Comparison of ENCODE assay signal across 19 cellular contexts in genomic region chr12:98870521-98870920, GRCh38.
DNase-seq lines count a peak whose midpoint lies in the region; ATAC-seq and TF ChIP-seq lines count a peak whose summit lies in the region.
"Had no signal": no experiment of that assay in that cellular context is flagged by ENCODE, and none has a peak within 500 bp of the region (broad histone marks: within the 10 kb centered on the region; RNA-seq: fewer than 3 reads in every experiment).

No MANE protein-coding gene starts in this region.

- no peak overlapping the region for H3K18ac ChIP-seq in neuronal stem cell (ENCODE audit: low read length)

- H3K4me1 Mint-ChIP-seq in GM23338 = peaks cover 15% of the 10 kb centered on the region
- H3K4me1 Mint-ChIP-seq in activated T-helper 2 cell treated with anti-CD3 and anti-CD28 coated beads, Interferon-gamma antibody, Interleukin-2, Interleukin-4, amounts not matched to agents 10 μg/mL and 5 μg/mL and 100 μg/mL, durations not matched to agents 14 hours and 24 hours and 36 hours (ENCODE audit: low read depth) = peaks cover 9% of the 10 kb centered on the region
- H3K4me1 Mint-ChIP-seq: naive thymus-derived CD8-positive, alpha-beta T cell had no signal

- H3K27ac ChIP-seq in GM23338 (ENCODE audit: low read depth) (no peak overlapping the region), neuronal stem cell (replicated peaks; ENCODE audit: low read length) (peak overlapping the region; percentile 63), stomach (no peak overlapping the region)
- H3K27ac ChIP-seq: GM23248, left ventricle myocardium inferior, SJCRH30 had no signal

- no peaks in the 10 kb centered on the region for H3F3A ChIP-seq in GM23338 (replicated peaks; ENCODE audit: low read depth)

- no peak overlapping the region for H4K8ac ChIP-seq in neuronal stem cell (ENCODE audit: low read depth, low read length)

- no peak overlapping the region for H2AK5ac ChIP-seq in neuronal stem cell (ENCODE audit: low read depth, low read length)

- no peaks in the 10 kb centered on the region for H3K79me2 ChIP-seq in GM23338 (replicated peaks; ENCODE audit: insufficient read depth)

- H3K36me3 Mint-ChIP-seq in GM23338 (ENCODE audit: low read depth) = no peaks in the 10 kb centered on the region
- H3K36me3 Mint-ChIP-seq in activated T-helper 2 cell treated with anti-CD3 and anti-CD28 coated beads, Interferon-gamma antibody, Interleukin-2, Interleukin-4, amounts not matched to agents 10 μg/mL and 5 μg/mL and 100 μg/mL, durations not matched to agents 14 hours and 24 hours and 36 hours (ENCODE audit: low read depth) = no peaks in the 10 kb centered on the region
- H3K36me3 Mint-ChIP-seq: CD4-positive, alpha-beta memory T cell; naive thymus-derived CD8-positive, alpha-beta T cell had no signal

- TF ChIP-seq POLR2A in stomach (IDR thresholded peaks at IDR 0.05) = no peak

- H3K4me3 ChIP-seq in GM23338 (no peak overlapping the region), neuronal stem cell (ENCODE audit: low read length in 2 of 2) (no peak overlapping the region), stomach (no peak overlapping the region)
- H3K4me3 ChIP-seq: GM23248, left ventricle myocardium inferior, SJCRH30 had no signal

- no peak overlapping the region for H2BK12ac ChIP-seq in neuronal stem cell (ENCODE audit: low read length)

- H3K36me3 ChIP-seq in GM23338 (ENCODE audit: insufficient read depth) (no peaks in the 10 kb centered on the region), neuronal stem cell (replicated peaks in 1 of 2; ENCODE audit: control insufficient read depth in 2 of 2, insufficient read depth in 2 of 2, low read length in 2 of 2) (no peaks in the 10 kb centered on the region), stomach (no peaks in the 10 kb centered on the region)
- H3K36me3 ChIP-seq: left ventricle myocardium inferior, SJCRH30 had no signal

- peaks cover 11% of the 10 kb centered on the region; the same call in 1 of the 2 replicates for H3K4me1 ChIP-seq in GM23338 (ENCODE audit: insufficient read depth)
- peaks cover 0 to 7% of the 10 kb centered on the region in 2 donors for H3K4me1 ChIP-seq in neuronal stem cell (ENCODE audit: control insufficient read depth in 2 of 2, insufficient read depth in 1 of 2, low read depth in 1 of 2, low read length in 2 of 2)
- H3K4me1 ChIP-seq in stomach = no peaks in the 10 kb centered on the region
- H3K4me1 ChIP-seq: left ventricle myocardium inferior, SJCRH30 had no signal

- WGBS in neuronal stem cell (ENCODE audit: extremely low coverage in 2 of 2, insufficient read length in 2 of 2, insufficient replicate concordance in 1 of 2), 2 donors = no CpG with 5 or more reads among the region's 6 CpGs
- WGBS in stomach, 5 donors = 22 to 44% (median 39%) methylated on average over 6 of the region's 6 CpGs

- DNase-seq in GM23338 (ENCODE audit: low spot score) (no peak), NCI-H2081 treated with DMSO at 0.1 percent for 48 hours (lab: John Stamatoyannopoulos, UW) (peak; percentile 74), anterior cingulate cortex (lab: John Stamatoyannopoulos, UW) (peak in 43 of 58 donors; percentile 14 to 91 (median 60)), neuronal stem cell (ENCODE audit: low spot score) (peak; percentile 33), GM19240 (ENCODE audit: insufficient read length, low spot score) (no peak), GM03348 (ENCODE audit: low spot score) (no peak), stomach (no peak)
- no peak for DNase-seq in activated T-helper 2 cell treated with anti-CD3 and anti-CD28 coated beads, Interferon-gamma antibody, Interleukin-2, Interleukin-4, amounts not matched to agents 10 μg/mL and 5 μg/mL and 100 μg/mL, durations not matched to agents 14 hours and 24 hours and 36 hours (ENCODE audit: low spot score)
- DNase-seq: activated CD4-positive, alpha-beta T cell treated with anti-CD3 and anti-CD28 coated beads, Interleukin-2, amount 50 U/mL, for 48 hours; activated effector memory CD4-positive, alpha-beta T cell treated with Interleukin-2 at 50 U/mL for 16 hours; CD4-positive, alpha-beta memory T cell; GM23248; left ventricle myocardium inferior; MV-4-11; naive thymus-derived CD8-positive, alpha-beta T cell; stimulated activated CD4-positive, alpha-beta T cell treated with anti-CD3 and anti-CD28 coated beads, Interleukin-2, amount 100 ng/mL, for 48 hours; T1000 had no signal

- H3K9me3 ChIP-seq in neuronal stem cell (replicated peaks in 1 of 2; ENCODE audit: control insufficient read depth in 2 of 2, insufficient read depth in 1 of 2, low read depth in 1 of 2, low read length in 2 of 2) = no peaks in the 10 kb centered on the region
- H3K9me3 ChIP-seq in stomach = no peaks in the 10 kb centered on the region
- H3K9me3 ChIP-seq: left ventricle myocardium inferior, SJCRH30 had no signal

- H3K27me3 Mint-ChIP-seq in GM23338 (ENCODE audit: insufficient read depth, low read depth, poor library complexity) = no peaks in the 10 kb centered on the region
- peaks cover 5% of the 10 kb centered on the region for H3K27me3 Mint-ChIP-seq in activated T-helper 2 cell treated with anti-CD3 and anti-CD28 coated beads, Interferon-gamma antibody, Interleukin-2, Interleukin-4, amounts not matched to agents 10 μg/mL and 5 μg/mL and 100 μg/mL, durations not matched to agents 14 hours and 24 hours and 36 hours (ENCODE audit: low read depth)

- H3K4ac ChIP-seq in neuronal stem cell (ENCODE audit: low read length) = no peak overlapping the region

- H2AFZ ChIP-seq in GM23338 (no peak overlapping the region), neuronal stem cell (ENCODE audit: low read length) (no peak overlapping the region)
- H2AFZ ChIP-seq: GM23248 had no signal

- intact Hi-C loops in stomach (cut with DNase I; ENCODE audit: low total_unique reads) = no loop called here
- intact Hi-C loops in activated T-helper 2 cell treated with anti-CD3 and anti-CD28 coated beads, Interferon-gamma antibody, Interleukin-2, Interleukin-4, amounts not matched to agents 10 μg/mL and 5 μg/mL and 100 μg/mL, durations not matched to agents 14 hours and 24 hours and 36 hours (cut with micrococcal nuclease) = no loop called here

- H3K27me3 ChIP-seq in GM23338 (ENCODE audit: insufficient read depth) (no peaks in the 10 kb centered on the region), neuronal stem cell (ENCODE audit: control insufficient read depth in 3 of 3, insufficient read depth in 3 of 3, low read depth in 1 of 3, low read length in 3 of 3) (peaks cover 0 to 2% (median 0%) of the 10 kb centered on the region in 3 experiments), stomach (no peaks in the 10 kb centered on the region)
- H3K27me3 ChIP-seq: SJCRH30 had no signal

- no peak overlapping the region for H3K4me3 Mint-ChIP-seq in GM23338
- no peak overlapping the region for H3K4me3 Mint-ChIP-seq in activated T-helper 2 cell treated with anti-CD3 and anti-CD28 coated beads, Interferon-gamma antibody, Interleukin-2, Interleukin-4, amounts not matched to agents 10 μg/mL and 5 μg/mL and 100 μg/mL, durations not matched to agents 14 hours and 24 hours and 36 hours (ENCODE audit: low read depth)
- H3K4me3 Mint-ChIP-seq: CD4-positive, alpha-beta memory T cell; naive thymus-derived CD8-positive, alpha-beta T cell had no signal

- H4K91ac ChIP-seq in neuronal stem cell (ENCODE audit: low read depth, low read length, poor library complexity) = no peak overlapping the region

- H3K23ac ChIP-seq in neuronal stem cell (ENCODE audit: low read depth, low read length, poor library complexity) = no peak overlapping the region

- no peaks in the 10 kb centered on the region for H3K79me1 ChIP-seq in neuronal stem cell (ENCODE audit: low read depth, low read length)

- no peak overlapping the region for H3K4me2 ChIP-seq in GM23338
- H3K4me2 ChIP-seq in neuronal stem cell (ENCODE audit: insufficient read depth, low read length, poor library complexity, severe bottlenecking) = peak overlapping the region; percentile 21

- TF ChIP-seq CTCF in GM23338 (conservative IDR thresholded peaks at IDR 0.05; ENCODE audit: low read depth in 2 of 2) (no peak), stomach (IDR thresholded peaks at IDR 0.05) (no peak)

- no peak overlapping the region for H2BK5ac ChIP-seq in neuronal stem cell (ENCODE audit: low read length)

- H3K14ac ChIP-seq in neuronal stem cell (ENCODE audit: low read length) = no peak overlapping the region

- H3K9ac ChIP-seq in neuronal stem cell (ENCODE audit: low read depth, low read length, poor library complexity) = no peak overlapping the region
- H3K9ac ChIP-seq: GM23248 had no signal

- H2BK15ac ChIP-seq in neuronal stem cell (ENCODE audit: low read length) = no peak overlapping the region

- H3K27ac Mint-ChIP-seq in GM23338 = no peak overlapping the region
- H3K27ac Mint-ChIP-seq in activated T-helper 2 cell treated with anti-CD3 and anti-CD28 coated beads, Interferon-gamma antibody, Interleukin-2, Interleukin-4, amounts not matched to agents 10 μg/mL and 5 μg/mL and 100 μg/mL, durations not matched to agents 14 hours and 24 hours and 36 hours = no peak overlapping the region
- H3K27ac Mint-ChIP-seq: CD4-positive, alpha-beta memory T cell; naive thymus-derived CD8-positive, alpha-beta T cell had no signal

- H2BK120ac ChIP-seq in neuronal stem cell (ENCODE audit: low read depth, low read length) = no peak overlapping the region

- peak; percentile 29 for ATAC-seq in GM23338
- ATAC-seq: naive thymus-derived CD8-positive, alpha-beta T cell; sciatic nerve had no signal

- 0 out of 2 replicates have a peak, but pooled peaks cover 8% of the 10 kb centered on the region for H3K9me2 ChIP-seq in GM23338 (ENCODE audit: insufficient read depth)

- H3K9me3 Mint-ChIP-seq in GM23338 = no peaks in the 10 kb centered on the region
- no peaks in the 10 kb centered on the region for H3K9me3 Mint-ChIP-seq in activated T-helper 2 cell treated with anti-CD3 and anti-CD28 coated beads, Interferon-gamma antibody, Interleukin-2, Interleukin-4, amounts not matched to agents 10 μg/mL and 5 μg/mL and 100 μg/mL, durations not matched to agents 14 hours and 24 hours and 36 hours

- no peak for TF ChIP-seq EP300 in stomach (IDR thresholded peaks at IDR 0.05)

- H4K20me1 ChIP-seq in GM23338 (replicated peaks; ENCODE audit: insufficient read depth) = no peaks in the 10 kb centered on the region

TF ChIP-seq in GM23338, 12 proteins besides CTCF, POLR2A, EP300 and RAD21:
- TF ChIP-seq ETS1 (IDR thresholded peaks at IDR 0.05) (no peak), JUNB (IDR thresholded peaks at IDR 0.05; ENCODE audit: unreplicated experiment) (no peak), EZH2phosphoT487 (IDR thresholded peaks at IDR 0.05; ENCODE audit: unreplicated experiment) (no peak), STAT1 (IDR thresholded peaks at IDR 0.05; ENCODE audit: unreplicated experiment) (no peak), CREB1 (CRISPR knock-in tag; IDR thresholded peaks at IDR 0.05; ENCODE audit: low read depth) (no peak)

Comparison
In these comparisons a context has a peak if more than half of its experiments do, and no peak if none do; other contexts are left out.
1. DNase-seq: peak in NCI-H2081 treated with DMSO at 0.1 percent for 48 hours (single experiment), anterior cingulate cortex (43 of 58) and neuronal stem cell (single experiment); none in GM23338 (single experiment), GM19240 (single experiment), GM03348 (single experiment), stomach (single experiment) and activated T-helper 2 cell treated with anti-CD3 and anti-CD28 coated beads, Interferon-gamma antibody, Interleukin-2, Interleukin-4, amounts not matched to agents 10 μg/mL and 5 μg/mL and 100 μg/mL, durations not matched to agents 14 hours and 24 hours and 36 hours (single experiment).